Comparison of ENCODE assay signal across 18 cellular contexts in the genomic region with DNA sequence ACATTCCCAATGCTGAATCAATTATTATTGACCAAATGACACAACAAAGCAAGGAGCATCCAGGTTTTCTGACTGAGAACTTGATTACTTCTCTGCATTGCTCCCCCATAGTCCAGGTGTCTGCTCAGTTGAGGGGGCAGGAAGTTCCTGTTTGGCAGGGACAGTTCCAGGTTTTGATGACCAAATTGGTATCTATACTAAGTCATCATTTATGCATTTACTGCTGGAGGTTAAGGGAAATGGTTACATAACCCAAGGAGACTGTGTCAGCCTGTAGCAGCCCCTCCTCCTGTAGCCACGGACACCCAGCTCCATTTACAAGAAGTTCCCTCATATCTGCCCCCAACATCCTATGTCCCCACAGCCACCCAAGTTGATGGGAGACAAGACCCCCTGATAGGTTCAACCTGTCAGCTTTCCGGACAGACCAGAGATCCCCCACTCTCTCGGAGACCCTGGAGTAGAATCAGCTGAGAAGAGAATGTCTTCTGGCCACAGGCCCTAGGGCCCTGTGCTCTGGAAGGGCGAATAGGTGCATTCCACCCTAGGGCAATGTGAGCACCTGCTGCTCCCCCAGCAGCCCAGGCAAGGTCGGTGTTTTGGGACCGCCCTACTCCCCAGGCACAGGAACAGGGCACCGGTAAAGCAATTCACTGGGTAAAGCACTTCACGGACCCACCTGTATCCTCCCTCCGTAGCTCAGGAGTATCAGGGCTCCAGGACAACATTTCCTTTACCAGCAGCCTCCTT. TPM values are rescaled to one million over a fixed set of nuclear protein-coding genes. Genes with fewer than 3 reads are reported as not detected.
DNase-seq lines count a peak whose midpoint lies in the region; ATAC-seq and TF ChIP-seq lines count a peak whose summit lies in the region.
"Had no signal": no experiment of that assay in that cellular context is flagged by ENCODE, and none has a peak within 500 bp of the region (broad histone marks: within the 10 kb centered on the region; RNA-seq: fewer than 3 reads in every experiment).

No MANE protein-coding gene starts in this region.

- 82 to 83% methylated on average over 9 of the region's 9 CpGs for WGBS in GM23248 (ENCODE audit: low coverage in 1 of 2, low lambda C conversion rate in 2 of 2, missing lambda C conversion rate in 2 of 2), 2 experiments

- no peaks in the 10 kb centered on the region for H4K20me1 ChIP-seq in GM23248 (ENCODE audit: insufficient read depth)
- H4K20me1 ChIP-seq: BLaER1 had no signal

- H3K79me2 ChIP-seq in ACC112 (ENCODE audit: control insufficient read depth, insufficient read depth, low read length, unreplicated experiment) (no peaks in the 10 kb centered on the region), GM23248 (ENCODE audit: insufficient read depth) (no peaks in the 10 kb centered on the region)

- H3K9me2 ChIP-seq in GM23248 (ENCODE audit: insufficient read depth) = no peaks in the 10 kb centered on the region
- H3K9me2 ChIP-seq: SK-N-SH had no signal

- POLR2A ChIA-PET in WTC11 (lab: Charles Lee) = interaction anchor here (1.1 kb wide), 1 partner anchor 41 kb away, joined by 4 read pairs; no protein-coding TSS in a partner anchor

- H3K36me3 Mint-ChIP-seq in WTC11 (no peaks in the 10 kb centered on the region), neural crest cell (ENCODE audit: low read depth) (no peaks in the 10 kb centered on the region)
- H3K36me3 Mint-ChIP-seq: naive thymus-derived CD8-positive, alpha-beta T cell had no signal

- H3K36me3 ChIP-seq in ACC112 (ENCODE audit: insufficient read depth, low read length) (no peaks in the 10 kb centered on the region), GM23248 (ENCODE audit: low read depth) (no peaks in the 10 kb centered on the region), upper lobe of right lung (no peaks in the 10 kb centered on the region)
- H3K36me3 ChIP-seq: BLaER1, uterus had no signal

- H3F3A ChIP-seq in GM23248 (ENCODE audit: insufficient read depth) = no peaks in the 10 kb centered on the region

- H3K9me3 ChIP-seq in GM23248 (ENCODE audit: low read depth) (no peaks in the 10 kb centered on the region), upper lobe of right lung (no peaks in the 10 kb centered on the region)
- H3K9me3 ChIP-seq: BLaER1, SK-N-SH, uterus had no signal

- peak overlapping the region; percentile 29; the same call in 1 of the 2 replicates for H3K27ac ChIP-seq in ACC112 (ENCODE audit: low read depth, low read length)
- no peak overlapping the region for H3K27ac ChIP-seq in GM23248
- H3K27ac ChIP-seq in upper lobe of right lung = no peak overlapping the region
- H3K27ac ChIP-seq: BLaER1 had no signal

- H2AFZ ChIP-seq in ACC112 (ENCODE audit: low read length, unreplicated experiment) = peak overlapping the region; percentile 36
- H2AFZ ChIP-seq in GM23248 = no peak overlapping the region

- intact Hi-C loops in upper lobe of right lung (cut with DNase I) = no loop called here

- in situ Hi-C loops in GM23248 (cut with MboI) = no loop called here

- CTCF ChIA-PET in WTC11 (lab: Charles Lee) = interaction anchor here (0.7 to 1.6 kb wide), 4 partner anchors 19 to 66 kb away, joined by 3 to 4 read pairs (median 3); no protein-coding TSS in a partner anchor

- H3K4me3 Mint-ChIP-seq in WTC11 = no peak overlapping the region
- H3K4me3 Mint-ChIP-seq in neural crest cell = no peak overlapping the region
- H3K4me3 Mint-ChIP-seq: naive thymus-derived CD8-positive, alpha-beta T cell had no signal

- H3K9me3 Mint-ChIP-seq in WTC11 (no peaks in the 10 kb centered on the region), neural crest cell (no peaks in the 10 kb centered on the region)

- TF ChIP-seq CTCF in WTC11 (IDR thresholded peaks at IDR 0.05) (no peak), neural crest cell (conservative IDR thresholded peaks at IDR 0.05) (no peak), upper lobe of right lung (IDR thresholded peaks at IDR 0.05) (no peak)

- no peak overlapping the region for H3K4me2 ChIP-seq in GM23248 (ENCODE audit: unreplicated experiment)
- H3K4me2 ChIP-seq: SK-N-SH had no signal

- no peak overlapping the region for H3K9ac ChIP-seq in GM23248
- H3K9ac ChIP-seq: BLaER1, SK-N-SH had no signal

- H3K27ac Mint-ChIP-seq in WTC11 = peak overlapping the region; percentile 67
- H3K27ac Mint-ChIP-seq in neural crest cell (ENCODE audit: unreplicated experiment) = peak overlapping the region; percentile 78

- no peak overlapping the region for H3K4me3 ChIP-seq in ACC112 (ENCODE audit: low read depth, low read length)
- H3K4me3 ChIP-seq in GM23248 = no peak overlapping the region
- H3K4me3 ChIP-seq in upper lobe of right lung = no peak overlapping the region
- H3K4me3 ChIP-seq: BLaER1, uterus had no signal

- no peak; the same call in 1 of the 2 replicates for ATAC-seq in WTC11
- ATAC-seq in GM18873 (IDR thresholded peaks at IDR 0.05; ENCODE audit: low FRiP score, unreplicated experiment) = no peak
- no peak for ATAC-seq in upper lobe of right lung
- ATAC-seq: naive thymus-derived CD8-positive, alpha-beta T cell had no signal

- DNase-seq in GM23248 = peak; percentile 20
- DNase-seq in WTC11 (ENCODE audit: low spot score) = no peak
- no peak for DNase-seq in neural crest cell (ENCODE audit: low read depth, low spot score)
- no peak for DNase-seq in ureter (ENCODE audit: low spot score)
- no peak for DNase-seq in NCI-H510A treated with DMSO at 0.1 percent for 48 hours (lab: John Stamatoyannopoulos, UW)
- DNase-seq in upper lobe of right lung = no peak
- DNase-seq: activated effector memory CD4-positive, alpha-beta T cell treated with anti-CD3 and anti-CD28 coated beads, Interleukin-2, amount 50 U/mL, for 16 hours; DMS79; H7; KBM-7; naive thymus-derived CD8-positive, alpha-beta T cell; NCI-H1436 treated with DMSO at 0.1 percent for 48 hours; SK-N-SH; stimulated activated CD4-positive, alpha-beta T cell treated with anti-CD3 and anti-CD28 coated beads, Interleukin-4, amount 100 ng/mL, for 24 hours; uterus had no signal

- peaks cover 68% of the 10 kb centered on the region for H3K4me1 Mint-ChIP-seq in WTC11
- peaks cover 53% of the 10 kb centered on the region for H3K4me1 Mint-ChIP-seq in neural crest cell

- H3K4me1 ChIP-seq in ACC112 (ENCODE audit: control insufficient read depth, insufficient read depth, low read length, unreplicated experiment) (peaks cover 13% of the 10 kb centered on the region), GM23248 (ENCODE audit: insufficient read depth) (peaks cover 12% of the 10 kb centered on the region), upper lobe of right lung (peaks cover 46% of the 10 kb centered on the region)

- H3K27me3 Mint-ChIP-seq in WTC11 (ENCODE audit: low read depth) (no peaks in the 10 kb centered on the region), neural crest cell (ENCODE audit: low read depth) (no peaks in the 10 kb centered on the region)

- H3K27me3 ChIP-seq in ACC112 (ENCODE audit: insufficient read depth, low read length) (no peaks in the 10 kb centered on the region), GM23248 (replicated peaks; ENCODE audit: insufficient read depth) (no peaks in the 10 kb centered on the region), upper lobe of right lung (no peaks in the 10 kb centered on the region)
- H3K27me3 ChIP-seq: BLaER1, uterus had no signal

TF ChIP-seq in WTC11, 78 proteins besides CTCF, POLR2A, EP300 and RAD21 (continues in another document):
- no peak for TF ChIP-seq TEAD4 (CRISPR knock-in tag; IDR thresholded peaks at IDR 0.05)
- TF ChIP-seq ATF1 (CRISPR knock-in tag; IDR thresholded peaks at IDR 0.05) = no peak
- TF ChIP-seq EMX1 (CRISPR knock-in tag; IDR thresholded peaks at IDR 0.05) = no peak
- TF ChIP-seq, protein P1, sequence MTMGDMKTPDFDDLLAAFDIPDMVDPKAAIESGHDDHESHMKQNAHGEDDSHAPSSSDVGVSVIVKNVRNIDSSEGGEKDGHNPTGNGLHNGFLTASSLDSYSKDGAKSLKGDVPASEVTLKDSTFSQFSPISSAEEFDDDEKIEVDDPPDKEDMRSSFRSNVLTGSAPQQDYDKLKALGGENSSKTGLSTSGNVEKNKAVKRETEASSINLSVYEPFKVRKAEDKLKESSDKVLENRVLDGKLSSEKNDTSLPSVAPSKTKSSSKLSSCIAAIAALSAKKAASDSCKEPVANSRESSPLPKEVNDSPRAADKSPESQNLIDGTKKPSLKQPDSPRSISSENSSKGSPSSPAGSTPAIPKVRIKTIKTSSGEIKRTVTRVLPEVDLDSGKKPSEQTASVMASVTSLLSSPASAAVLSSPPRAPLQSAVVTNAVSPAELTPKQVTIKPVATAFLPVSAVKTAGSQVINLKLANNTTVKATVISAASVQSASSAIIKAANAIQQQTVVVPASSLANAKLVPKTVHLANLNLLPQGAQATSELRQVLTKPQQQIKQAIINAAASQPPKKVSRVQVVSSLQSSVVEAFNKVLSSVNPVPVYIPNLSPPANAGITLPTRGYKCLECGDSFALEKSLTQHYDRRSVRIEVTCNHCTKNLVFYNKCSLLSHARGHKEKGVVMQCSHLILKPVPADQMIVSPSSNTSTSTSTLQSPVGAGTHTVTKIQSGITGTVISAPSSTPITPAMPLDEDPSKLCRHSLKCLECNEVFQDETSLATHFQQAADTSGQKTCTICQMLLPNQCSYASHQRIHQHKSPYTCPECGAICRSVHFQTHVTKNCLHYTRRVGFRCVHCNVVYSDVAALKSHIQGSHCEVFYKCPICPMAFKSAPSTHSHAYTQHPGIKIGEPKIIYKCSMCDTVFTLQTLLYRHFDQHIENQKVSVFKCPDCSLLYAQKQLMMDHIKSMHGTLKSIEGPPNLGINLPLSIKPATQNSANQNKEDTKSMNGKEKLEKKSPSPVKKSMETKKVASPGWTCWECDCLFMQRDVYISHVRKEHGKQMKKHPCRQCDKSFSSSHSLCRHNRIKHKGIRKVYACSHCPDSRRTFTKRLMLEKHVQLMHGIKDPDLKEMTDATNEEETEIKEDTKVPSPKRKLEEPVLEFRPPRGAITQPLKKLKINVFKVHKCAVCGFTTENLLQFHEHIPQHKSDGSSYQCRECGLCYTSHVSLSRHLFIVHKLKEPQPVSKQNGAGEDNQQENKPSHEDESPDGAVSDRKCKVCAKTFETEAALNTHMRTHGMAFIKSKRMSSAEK (CRISPR knock-in tag; IDR thresholded peaks at IDR 0.05; ENCODE audit: borderline replicate concordance) = no peak
- TF ChIP-seq ERG (CRISPR knock-in tag; IDR thresholded peaks at IDR 0.05) = no peak

RNA-seq across cellular contexts. Expression of gene IRF2BPL, which starts 23.6 kb away (rescaled TPM):
- total RNA-seq in GM23248 (2014; rRNA removed; shearing (Covaris generic)) = 43.4 and 51.0 TPM in 2 replicates
- polyA plus RNA-seq in GM23248 (2016; fragmentation: Nextera tagmentation; extraction: Ambion mirVana) = 4.8 and 4.9 TPM in 2 replicates
- total RNA-seq in WTC11 (2021) (106 to 126 TPM (median 110 TPM) in 3 replicates), neural crest cell (42.6 and 43.6 TPM in 2 replicates), ureter (77.2 TPM), upper lobe of right lung (50.6 TPM)
